Comparison of ENCODE assay signal across 9 cellular contexts in the genomic region with DNA sequence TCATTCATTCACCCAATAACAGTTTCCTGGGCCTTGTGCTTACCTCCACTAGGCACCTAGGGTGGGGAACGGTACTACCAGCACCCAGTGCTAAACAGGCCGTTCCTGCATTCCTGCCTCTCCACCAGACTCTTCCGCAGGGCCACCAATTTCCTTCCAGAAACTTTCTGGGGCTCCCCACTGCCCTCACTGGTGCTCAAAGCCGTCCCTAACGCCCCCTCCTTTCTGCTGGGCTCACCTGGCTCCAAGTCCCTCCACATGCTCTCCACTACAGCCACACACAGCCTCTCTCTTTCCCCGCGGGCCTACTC. TPM values are rescaled to one million over a fixed set of nuclear protein-coding genes. Genes with fewer than 3 reads are reported as not detected.
DNase-seq lines count a peak whose midpoint lies in the region; ATAC-seq, FAIRE-seq and TF ChIP-seq lines count a peak whose summit lies in the region.
"Had no signal": no experiment of that assay in that cellular context is flagged by ENCODE, and none has a peak within 500 bp of the region (broad histone marks: within the 10 kb centered on the region; RNA-seq: fewer than 3 reads in every experiment).

No MANE protein-coding gene starts in this region.

- H3K79me1 ChIP-seq in mesendoderm (ENCODE audit: low read length): no peaks in the 10 kb centered on the region

- intact Hi-C loops in right cardiac atrium (cut with DNase I) (loop anchor here in 1 of 4 donors (5.0 kb wide), 1 partner anchor 62 kb away; no protein-coding TSS in a partner anchor), Right ventricle myocardium inferior (cut with DNase I) (no loop called here), K562 (cut with micrococcal nuclease) (loop anchor here (10.0 kb wide), 1 partner anchor 199 kb away; a partner anchor contains a TSS)

- peak overlapping the region; percentile 52 for H3K56ac ChIP-seq in mesendoderm (ENCODE audit: low read length)

- H3K4me2 ChIP-seq in K562 (ENCODE audit: insufficient read depth, low read length) (peak overlapping the region; percentile 100), mesendoderm (ENCODE audit: low read length) (no peak overlapping the region)

- peaks cover 56% of the 10 kb centered on the region for H3K79me2 ChIP-seq in K562 (ENCODE audit: control insufficient read depth, insufficient read depth, low read length)
- H3K79me2 ChIP-seq in mesendoderm (ENCODE audit: control insufficient read depth, insufficient read depth, low read length): no peaks in the 10 kb centered on the region

- H2AK5ac ChIP-seq in mesendoderm (ENCODE audit: low read length): no peak overlapping the region

- no peak overlapping the region for H3K23ac ChIP-seq in mesendoderm (ENCODE audit: low read length)

- POLR2A ChIA-PET in K562 (lab: Yijun Ruan, JAX): interaction anchor here (0.7 to 15.5 kb wide), 7 partner anchors 10 to 59 kb away, joined by 3 to 464 read pairs (median 4); a partner anchor contains a TSS

- peaks cover 3% of the 10 kb centered on the region for H3K4me1 ChIP-seq in right cardiac atrium (ENCODE audit: control insufficient read depth, insufficient read depth, low read length)
- peaks cover 45 to 47% of the 10 kb centered on the region in 2 experiments for H3K4me1 ChIP-seq in K562 (replicated peaks in 1 of 2; ENCODE audit: control insufficient read depth in 2 of 2, insufficient read depth in 2 of 2, low read length in 2 of 2)
- peaks cover 9% of the 10 kb centered on the region for H3K4me1 ChIP-seq in mesendoderm (ENCODE audit: control insufficient read depth, low read depth, low read length)

- in situ Hi-C loops in K562 (cut with MboI): no loop called here

- H4K20me1 ChIP-seq in K562 (replicated peaks; ENCODE audit: control insufficient read depth, insufficient read depth, low read length): no peaks in the 10 kb centered on the region

- H3K27ac ChIP-seq in right cardiac atrium (ENCODE audit: low read length): peak overlapping the region; percentile 49
- H3K27ac ChIP-seq in K562 (ENCODE audit: extremely low read depth, low read depth, low read length): peak overlapping the region; percentile 95
- peak overlapping the region; percentile 25 for H3K27ac ChIP-seq in mesendoderm (ENCODE audit: low read depth, low read length)

- TF ChIP-seq RAD21 in K562 (CRISPR knock-in tag; conservative IDR thresholded peaks at IDR 0.05 in 1 of 2, IDR thresholded peaks at IDR 0.05 in 1 of 2): no peak

- 0 out of 2 replicates have a peak, but pooled peaks have one; percentile 0 for TF ChIP-seq EP300 in K562 (IDR thresholded peaks at IDR 0.05; ENCODE audit: low read length)

- H2AFZ ChIP-seq in K562 (ENCODE audit: low read depth, low read length): peak overlapping the region; percentile 67

- H3K27me3 ChIP-seq in right cardiac atrium (ENCODE audit: control insufficient read depth, insufficient read depth) (no peaks in the 10 kb centered on the region), K562 (ENCODE audit: control insufficient read depth in 2 of 2, insufficient read depth in 2 of 2, low read length in 2 of 2) (no peaks in the 10 kb centered on the region; a peak in 1 of 5 replicates), mesendoderm (ENCODE audit: insufficient read depth, low read length, poor library complexity) (peaks cover 2% of the 10 kb centered on the region)

- no peak overlapping the region for H2BK120ac ChIP-seq in mesendoderm (ENCODE audit: low read depth, low read length)

- no peak for TF ChIP-seq CTCF in K562 (IDR thresholded peaks at IDR 0.05 in 2 of 3, conservative IDR thresholded peaks at IDR 0.05 in 1 of 3; ENCODE audit: insufficient read depth in 2 of 3, low read depth in 1 of 3, low read length in 3 of 3)

- H2BK15ac ChIP-seq in mesendoderm (replicated peaks; ENCODE audit: low read depth): no peak overlapping the region

- no peak for DNase-seq in right cardiac atrium
- no peak for DNase-seq in Right ventricle myocardium inferior (ENCODE audit: missing footprints)
- peak in 1 of 4 experiments; percentile 56 for DNase-seq in K562 (ENCODE audit: extremely low read depth in 1 of 4, low spot score in 3 of 4)
- no peak for DNase-seq in mesendoderm
- no peak for DNase-seq in stimulated activated CD4-positive, alpha-beta T cell treated with anti-CD3 and anti-CD28 coated beads, Interleukin-4, amount 100 ng/mL, for 4 hours
- no peak for DNase-seq in NCI-H1105 treated with DMSO at 0.1 percent for 48 hours (lab: John Stamatoyannopoulos, UW)
- DNase-seq in stimulated activated CD4-positive, alpha-beta T cell treated with anti-CD3 and anti-CD28 coated beads, Interleukin-2, amount 100 ng/mL, for 48 hours: no peak

- H3K36me3 ChIP-seq in K562 (ENCODE audit: control insufficient read depth, insufficient read depth, low read length) (peaks cover 60% of the 10 kb centered on the region), mesendoderm (ENCODE audit: control insufficient read depth, insufficient read depth, low read length) (no peaks in the 10 kb centered on the region)

- ATAC-seq in right cardiac atrium (no peak), Right ventricle myocardium inferior (no peak), K562 (peak; percentile 0), GM18870 (IDR thresholded peaks at IDR 0.05; ENCODE audit: unreplicated experiment) (no peak)

- H3K4ac ChIP-seq in mesendoderm (ENCODE audit: low read depth, low read length): no peak overlapping the region

- no peak for FAIRE-seq in K562 (lab: Jason Lieb, UNC)
- FAIRE-seq: kidney had no signal

- no peak overlapping the region for H4K8ac ChIP-seq in mesendoderm (ENCODE audit: low read depth, low read length)

- no peak overlapping the region for H3K4me3 ChIP-seq in right cardiac atrium (ENCODE audit: low read length)
- peak overlapping the region; percentile 74 for H3K4me3 ChIP-seq in K562
- H3K4me3 ChIP-seq in mesendoderm (ENCODE audit: low read length): no peak overlapping the region

- CTCF ChIA-PET in K562 (lab: Yijun Ruan, JAX; ENCODE audit: low intra/inter-chr PET ratio): no interaction called here

- no peaks in the 10 kb centered on the region for H3K9me1 ChIP-seq in K562 (ENCODE audit: control insufficient read depth, insufficient read depth, low read length)

- H3K18ac ChIP-seq in mesendoderm (ENCODE audit: low read length): no peak overlapping the region

- H2BK5ac ChIP-seq in mesendoderm (ENCODE audit: low read length): no peak overlapping the region

- no peaks in the 10 kb centered on the region for H3K9me3 ChIP-seq in right cardiac atrium (ENCODE audit: control insufficient read depth, low read length)
- H3K9me3 ChIP-seq in K562 (replicated peaks; ENCODE audit: control insufficient read depth, insufficient read depth, low read depth, low read length): no peaks in the 10 kb centered on the region

- no peak for TF ChIP-seq POLR2A in K562 (conservative IDR thresholded peaks at IDR 0.05)

- BruUV-seq in K562 (replicated peaks; lab: Mats Ljungman, UMichigan): TSS peak; percentile 40

- peak overlapping the region; percentile 98 for H3K9ac ChIP-seq in K562 (ENCODE audit: insufficient read depth in 1 of 2, low read depth in 2 of 2, low read length in 2 of 2)
- H3K9ac ChIP-seq in mesendoderm (ENCODE audit: low read length): peak overlapping the region; percentile 34

- H4K5ac ChIP-seq in mesendoderm (ENCODE audit: low read length): no peak overlapping the region

- WGBS in right cardiac atrium: 58% methylated on average over 7 of the region's 7 CpGs
- WGBS in K562 (ENCODE audit: insufficient coverage, low coverage, missing lambda C conversion rate): 4% methylated on average over 7 of the region's 7 CpGs
- no CpG with 5 or more reads among the region's 7 CpGs for WGBS in mesendoderm (ENCODE audit: extremely low coverage, insufficient coverage, low lambda C conversion rate)

RNA-seq across cellular contexts. Expression of a gene that starts 1.4 kb away (rescaled TPM):
- total RNA-seq in right cardiac atrium (10 to 100 TPM; 16.0 to 21.3 (median 19.7) TPM), Right ventricle myocardium inferior (13.2 TPM), K562 (2014; rRNA removed) (255 and 312 TPM in 2 replicates), K562 (2014; rRNA removed; fragmentation: Illumina TruSeq; extraction: Trizol) (191 and 211 TPM in 2 replicates), K562 (2015; rRNA removed; fragmentation: Illumina TruSeq; extraction: Trizol) (240 and 241 TPM in 2 replicates), K562 (2021) (372 and 373 TPM in 2 replicates)
- polyA plus RNA-seq in right cardiac atrium (16.2 TPM), K562 (2011; rRNA removed) (403 and 414 TPM in 2 replicates), K562 (2014; fragmentation: Illumina TruSeq; extraction: Trizol) (292 and 365 TPM in 2 replicates), K562 (2014; fragmentation: Nextera tagmentation; extraction: Ambion mirVana) (100 to 1,000 TPM in 1 of 2 experiments, 10 to 100 TPM in 1; 95.8 to 140 TPM), K562 (2014; rRNA removed) (312 TPM in 2 replicates)
- 622 and 1,187 TPM in 2 replicates for total RNA-seq in K562 (2011; cell fraction: chromatin; rRNA removed; ENCODE audit: low replicate concordance)
- total RNA-seq in K562 (2011; cell fraction: nucleolus; rRNA removed): 570 and 625 TPM in 2 replicates
- 592 and 663 TPM in 2 replicates for total RNA-seq in K562 (2011; cell fraction: nucleoplasm; rRNA removed)
- 475 and 721 TPM in 2 replicates for polyA plus RNA-seq in K562 (2011; cell fraction: cytosol; rRNA removed)
- 1,109 and 1,436 TPM in 2 replicates for polyA plus RNA-seq in K562 (2011; cell fraction: nucleus; rRNA removed)
- 275 and 342 TPM in 2 replicates for polyA plus RNA-seq in K562 (2012)
- polyA minus RNA-seq in K562 (2011; rRNA and poly(A)+ RNA removed): 333 and 440 TPM in 2 replicates
- polyA minus RNA-seq in K562 (2011; cell fraction: cytosol; rRNA and poly(A)+ RNA removed): 286 and 300 TPM in 2 replicates
- 297 and 330 TPM in 2 replicates for polyA minus RNA-seq in K562 (2011; cell fraction: nucleus; rRNA and poly(A)+ RNA removed)
- 11.6 TPM for polyA plus RNA-seq in mesendoderm (2013, experiment 1 of 2)
- 12.8 TPM for polyA plus RNA-seq in mesendoderm (2013, experiment 2 of 2)

RNA-seq across cellular contexts. Expression of a gene that starts 32.9 kb away (rescaled TPM):
- total RNA-seq in right cardiac atrium (10 to 100 TPM; 16.6 to 26.0 (median 22.7) TPM), Right ventricle myocardium inferior (15.3 TPM), K562 (2014; rRNA removed) (51.0 and 55.3 TPM in 2 replicates), K562 (2014; rRNA removed; fragmentation: Illumina TruSeq; extraction: Trizol) (76.3 and 83.0 TPM in 2 replicates), K562 (2015; rRNA removed; fragmentation: Illumina TruSeq; extraction: Trizol) (65.1 and 72.5 TPM in 2 replicates), K562 (2021) (136 and 148 TPM in 2 replicates)
- polyA plus RNA-seq in right cardiac atrium (8.7 TPM), K562 (2011; rRNA removed) (107 and 148 TPM in 2 replicates), K562 (2014; fragmentation: Illumina TruSeq; extraction: Trizol) (90.1 and 114 TPM in 2 replicates), K562 (2014; fragmentation: Nextera tagmentation; extraction: Ambion mirVana) (10 to 100 TPM; 46.4 to 60.9 TPM), K562 (2014; rRNA removed) (89.4 and 95.6 TPM in 2 replicates)
- 59.3 and 197 TPM in 2 replicates for total RNA-seq in K562 (2011; cell fraction: chromatin; rRNA removed; ENCODE audit: low replicate concordance)
- 30.2 and 45.4 TPM in 2 replicates for total RNA-seq in K562 (2011; cell fraction: nucleolus; rRNA removed)
- 90.6 and 121 TPM in 2 replicates for total RNA-seq in K562 (2011; cell fraction: nucleoplasm; rRNA removed)
- 39.0 and 70.9 TPM in 2 replicates for polyA plus RNA-seq in K562 (2011; cell fraction: cytosol; rRNA removed)
- polyA plus RNA-seq in K562 (2011; cell fraction: nucleus; rRNA removed): 34.5 and 37.0 TPM in 2 replicates
- polyA plus RNA-seq in K562 (2012): 54.7 and 61.5 TPM in 2 replicates
- polyA minus RNA-seq in K562 (2011; rRNA and poly(A)+ RNA removed): 115 and 116 TPM in 2 replicates
- polyA minus RNA-seq in K562 (2011; cell fraction: cytosol; rRNA and poly(A)+ RNA removed): 48.7 and 58.2 TPM in 2 replicates
- 28.4 and 53.9 TPM in 2 replicates for polyA minus RNA-seq in K562 (2011; cell fraction: nucleus; rRNA and poly(A)+ RNA removed)
- polyA plus RNA-seq in mesendoderm (2013, experiment 1 of 2): 34.9 TPM
- polyA plus RNA-seq in mesendoderm (2013, experiment 2 of 2): 33.1 TPM

RNA-seq across cellular contexts. Expression of a gene that starts 51.0 kb away (rescaled TPM):
- total RNA-seq in right cardiac atrium (1 to 10 TPM; 4.1 to 6.1 (median 5.1) TPM), Right ventricle myocardium inferior (2.1 TPM), K562 (2014; rRNA removed) (not detected in 2 replicates), K562 (2014; rRNA removed; fragmentation: Illumina TruSeq; extraction: Trizol) (0.04 TPM in 1 of 2 replicates, not detected in the other), K562 (2015; rRNA removed; fragmentation: Illumina TruSeq; extraction: Trizol) (0.04 TPM in 1 of 2 replicates, not detected in the other), K562 (2021) (0.38 and 0.47 TPM in 2 replicates)
- polyA plus RNA-seq in right cardiac atrium (3.9 TPM), K562 (2011; rRNA removed) (0.37 and 1.1 TPM in 2 replicates), K562 (2014; fragmentation: Illumina TruSeq; extraction: Trizol) (0.06 and 0.12 TPM in 2 replicates), K562 (2014; fragmentation: Nextera tagmentation; extraction: Ambion mirVana) (under 1 TPM in 1 of 2 experiments, not detected in 1; 0.01 TPM), K562 (2014; rRNA removed) (0.01 and 0.03 TPM in 2 replicates)
- total RNA-seq in K562 (2011; cell fraction: chromatin; rRNA removed; ENCODE audit: low replicate concordance): 2.6 and 5.9 TPM in 2 replicates
- 3.0 and 4.3 TPM in 2 replicates for total RNA-seq in K562 (2011; cell fraction: nucleolus; rRNA removed)
- 2.1 and 2.3 TPM in 2 replicates for total RNA-seq in K562 (2011; cell fraction: nucleoplasm; rRNA removed)
- polyA plus RNA-seq in K562 (2011; cell fraction: cytosol; rRNA removed): 0.29 and 1.3 TPM in 2 replicates
- 0.18 and 1.4 TPM in 2 replicates for polyA plus RNA-seq in K562 (2011; cell fraction: nucleus; rRNA removed)
- 0.13 and 0.18 TPM in 2 replicates for polyA plus RNA-seq in K562 (2012)
- polyA minus RNA-seq in K562 (2011; rRNA and poly(A)+ RNA removed): 1.3 and 3.1 TPM in 2 replicates
- 0.76 TPM in 1 of 2 replicates, not detected in the other for polyA minus RNA-seq in K562 (2011; cell fraction: cytosol; rRNA and poly(A)+ RNA removed)
- polyA minus RNA-seq in K562 (2011; cell fraction: nucleus; rRNA and poly(A)+ RNA removed): 0.89 and 2.3 TPM in 2 replicates
- 0.29 TPM for polyA plus RNA-seq in mesendoderm (2013, experiment 1 of 2)
- 0.27 TPM for polyA plus RNA-seq in mesendoderm (2013, experiment 2 of 2)

Comparison
In these comparisons a context has a peak if more than half of its experiments do, and no peak if none do; other contexts are left out.
1. H3K27ac ChIP-seq: peak in every context shown above with its lines; median percentile 95 in K562; 49 in right cardiac atrium; 25 in mesendoderm.
2. RNA of a gene that starts 1.4 kb away (total RNA-seq): 191 to 1,187 TPM in K562; 16.0 to 21.3 TPM in right cardiac atrium and 13.2 TPM in Right ventricle myocardium inferior (single experiment); every median in the first group is over 4 times any median in the second.